Comparison of ENCODE assay signal across 11 cellular contexts in the genomic region with DNA sequence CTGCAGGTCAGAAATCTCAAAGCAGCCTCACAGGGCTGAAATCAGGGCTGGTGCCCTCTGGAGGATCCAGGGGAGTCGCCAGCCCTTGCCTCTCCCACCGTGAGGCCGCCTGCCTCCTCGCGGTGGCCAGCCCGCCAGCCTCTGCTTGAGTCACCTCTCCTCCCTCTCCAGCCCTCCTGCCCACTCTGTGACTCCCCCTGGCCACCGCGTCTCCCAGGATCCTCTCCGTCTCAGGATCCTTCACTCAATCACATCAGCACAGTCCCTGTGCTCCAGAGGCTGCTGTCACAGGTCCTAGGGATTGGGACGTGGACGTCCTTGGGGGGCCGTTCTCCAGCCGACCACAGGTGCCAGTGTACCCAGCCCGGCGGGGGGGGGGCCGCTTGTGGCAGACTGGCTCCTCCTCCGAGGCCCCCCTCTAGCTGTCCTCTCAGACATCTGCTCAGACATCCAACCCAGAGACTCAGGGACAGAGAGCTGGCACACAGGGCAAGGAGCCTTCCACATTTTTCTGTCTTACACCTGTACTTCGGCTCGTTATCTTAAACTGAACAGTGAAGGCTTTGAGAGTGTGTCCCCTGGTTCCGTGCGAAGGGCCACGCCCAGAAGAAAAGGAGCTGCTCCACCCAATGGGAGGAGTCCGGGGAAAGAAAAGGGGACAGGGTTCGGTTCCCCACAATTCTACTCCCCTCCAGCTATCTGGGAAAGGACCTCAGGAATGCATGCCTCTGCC. TPM values are rescaled to one million over a fixed set of nuclear protein-coding genes. Genes with fewer than 3 reads are reported as not detected.
DNase-seq lines count a peak whose midpoint lies in the region; ATAC-seq, FAIRE-seq and TF ChIP-seq lines count a peak whose summit lies in the region.
"Had no signal": no experiment of that assay in that cellular context is flagged by ENCODE, and none has a peak within 500 bp of the region (broad histone marks: within the 10 kb centered on the region; RNA-seq: fewer than 3 reads in every experiment).

No MANE protein-coding gene starts in this region.

- TF ChIP-seq EP300 in SK-N-SH (IDR thresholded peaks at IDR 0.05; ENCODE audit: borderline replicate concordance in 1 of 2, low read depth in 1 of 2, low read length in 1 of 2), result no peak

- CTCF ChIA-PET in SK-N-SH (lab: Yijun Ruan, JAX), result interaction anchor here (0.5 to 2.8 kb wide), 4 partner anchors 9 to 472 kb away, joined by 3 to 19 read pairs (median 3); partner anchors contain the start of gene PPP2R2D

- H3K9me3 ChIP-seq in left ventricle myocardium inferior (replicated peaks) (no peaks in the 10 kb centered on the region), SK-N-SH (no peaks in the 10 kb centered on the region), iPS-20b (ENCODE audit: insufficient read depth, low read depth, low read length) (no peaks in the 10 kb centered on the region)

- DNase-seq in Right ventricle myocardium inferior (ENCODE audit: missing footprints) (no peak), left ventricle myocardium inferior (no peak), SK-N-SH (peak; percentile 68), urothelium cell line (ENCODE audit: low spot score) (peak; percentile 60), NCI-H1048 (lab: John Stamatoyannopoulos, UW) (no peak), GM13977 (ENCODE audit: low spot score) (no peak), NCI-H2029 (lab: John Stamatoyannopoulos, UW) (no peak)
- DNase-seq: activated CD4-positive, alpha-beta memory T cell treated with anti-CD3 and anti-CD28 coated beads, Interleukin-2, amount 10 ng/mL, durations not matched to agents 7 days and 5 days; AML-193 had no signal

- FAIRE-seq in urothelium cell line (lab: Jason Lieb, UNC), result no peak

- H3K4me3 ChIP-seq in left ventricle myocardium inferior (no peak overlapping the region), SK-N-SH (ENCODE audit: low read depth in 2 of 2, low read length in 1 of 2) (no peak overlapping the region), iPS-20b (ENCODE audit: low read length) (peak overlapping the region; percentile 24; the same call in 1 of the 2 replicates)
- H3K4me3 ChIP-seq: skin epidermis had no signal

- H3K9ac ChIP-seq in SK-N-SH (no peak overlapping the region), iPS-20b (ENCODE audit: low read depth, low read length) (no peak overlapping the region)

- no peaks in the 10 kb centered on the region for H4K20me1 ChIP-seq in SK-N-SH (ENCODE audit: insufficient read depth)

- intact Hi-C loops in Right ventricle myocardium inferior (cut with DNase I) (no loop called here), left ventricle myocardium inferior (cut with micrococcal nuclease) (loop anchor here (10.0 kb wide), 1 partner anchor 83 kb away; no protein-coding TSS in a partner anchor)

- no peaks in the 10 kb centered on the region for H3K9me2 ChIP-seq in SK-N-SH

- peaks cover 64% of the 10 kb centered on the region for H3K27me3 ChIP-seq in left ventricle myocardium inferior (ENCODE audit: low read depth)
- peaks cover 4% of the 10 kb centered on the region; the same call in 1 of the 2 replicates for H3K27me3 ChIP-seq in SK-N-SH (ENCODE audit: insufficient read depth)
- peaks cover 9% of the 10 kb centered on the region; the same call in 1 of the 2 replicates for H3K27me3 ChIP-seq in iPS-20b (ENCODE audit: insufficient read depth, low read length)

- H3K36me3 ChIP-seq in left ventricle myocardium inferior, result no peaks in the 10 kb centered on the region
- no peaks in the 10 kb centered on the region for H3K36me3 ChIP-seq in SK-N-SH (replicated peaks in 1 of 2; ENCODE audit: control insufficient read depth in 1 of 2, insufficient read depth in 2 of 2, low read length in 1 of 2)
- H3K36me3 ChIP-seq in iPS-20b (ENCODE audit: insufficient read depth, low read depth, low read length), result no peaks in the 10 kb centered on the region

- H3K27ac ChIP-seq in left ventricle myocardium inferior (replicated peaks) (no peak overlapping the region), SK-N-SH (ENCODE audit: low read depth in 2 of 2, low read length in 1 of 2) (no peak overlapping the region), iPS-20b (ENCODE audit: low read length) (no peak overlapping the region)
- H3K27ac ChIP-seq: skin epidermis had no signal

- 76% methylated on average over 11 of the region's 24 CpGs for WGBS in SK-N-SH (ENCODE audit: low lambda C conversion rate)

- in situ Hi-C loops in GM13977 (cut with MboI; ENCODE audit: low pct_unique_long_range_greater_than_20kb, low sequenced_read_pairs, unreplicated experiment), result loop anchor here (25.0 kb wide), 2 partner anchors 246 to 1704 kb away; no protein-coding TSS in a partner anchor

- POLR2A ChIA-PET in SK-N-SH (lab: Yijun Ruan, JAX), result no interaction called here

- H3K79me2 ChIP-seq in SK-N-SH (ENCODE audit: insufficient read depth), result no peaks in the 10 kb centered on the region

- H2AFZ ChIP-seq in SK-N-SH (ENCODE audit: low read depth), result no peak overlapping the region

- ATAC-seq in Right ventricle myocardium inferior, result peak; percentile 13

- H3K4me1 ChIP-seq in left ventricle myocardium inferior (no peaks in the 10 kb centered on the region), SK-N-SH (ENCODE audit: control insufficient read depth in 1 of 2, insufficient read depth in 2 of 2, low read depth in 1 of 2, low read length in 1 of 2) (no peaks in the 10 kb centered on the region), iPS-20b (ENCODE audit: insufficient read depth, low read length) (no peaks in the 10 kb centered on the region)

- no peak for TF ChIP-seq CTCF in left ventricle myocardium inferior (IDR thresholded peaks at IDR 0.05; ENCODE audit: borderline replicate concordance)
- TF ChIP-seq CTCF in SK-N-SH (IDR thresholded peaks at IDR 0.05), result no peak
- TF ChIP-seq CTCF in GM13977 (IDR thresholded peaks at IDR 0.05; ENCODE audit: extremely low read depth, insufficient read depth, missing control alignments), result no peak

- no peak for TF ChIP-seq RAD21 in SK-N-SH (IDR thresholded peaks at IDR 0.05; ENCODE audit: low read length)

- no peak overlapping the region for H3K4me2 ChIP-seq in SK-N-SH

- H3F3A ChIP-seq in SK-N-SH (replicated peaks; ENCODE audit: insufficient read depth), result no peaks in the 10 kb centered on the region

TF ChIP-seq in SK-N-SH, 30 proteins besides CTCF, POLR2A, EP300 and RAD21:
- no peak for TF ChIP-seq JUND (IDR thresholded peaks at IDR 0.05)
- TF ChIP-seq, protein P1, sequence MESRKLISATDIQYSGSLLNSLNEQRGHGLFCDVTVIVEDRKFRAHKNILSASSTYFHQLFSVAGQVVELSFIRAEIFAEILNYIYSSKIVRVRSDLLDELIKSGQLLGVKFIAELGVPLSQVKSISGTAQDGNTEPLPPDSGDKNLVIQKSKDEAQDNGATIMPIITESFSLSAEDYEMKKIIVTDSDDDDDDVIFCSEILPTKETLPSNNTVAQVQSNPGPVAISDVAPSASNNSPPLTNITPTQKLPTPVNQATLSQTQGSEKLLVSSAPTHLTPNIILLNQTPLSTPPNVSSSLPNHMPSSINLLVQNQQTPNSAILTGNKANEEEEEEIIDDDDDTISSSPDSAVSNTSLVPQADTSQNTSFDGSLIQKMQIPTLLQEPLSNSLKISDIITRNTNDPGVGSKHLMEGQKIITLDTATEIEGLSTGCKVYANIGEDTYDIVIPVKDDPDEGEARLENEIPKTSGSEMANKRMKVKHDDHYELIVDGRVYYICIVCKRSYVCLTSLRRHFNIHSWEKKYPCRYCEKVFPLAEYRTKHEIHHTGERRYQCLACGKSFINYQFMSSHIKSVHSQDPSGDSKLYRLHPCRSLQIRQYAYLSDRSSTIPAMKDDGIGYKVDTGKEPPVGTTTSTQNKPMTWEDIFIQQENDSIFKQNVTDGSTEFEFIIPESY (IDR thresholded peaks at IDR 0.05; ENCODE audit: borderline replicate concordance, low read depth), result no peak
- TF ChIP-seq GABPA (IDR thresholded peaks at IDR 0.05; ENCODE audit: low read depth), result no peak
- TF ChIP-seq FOSL2 (IDR thresholded peaks at IDR 0.05; ENCODE audit: borderline replicate concordance, low read depth), result no peak

RNA-seq across cellular contexts. Expression of gene PPP2R2D, which starts 9.4 kb away (rescaled TPM):
- 36.6 TPM for total RNA-seq in Right ventricle myocardium inferior
- total RNA-seq in left ventricle myocardium inferior, result 38.2 TPM
- 24.3 and 25.1 TPM in 2 replicates for polyA plus RNA-seq in SK-N-SH (2012; rRNA removed)
- 20.7 and 25.7 TPM in 2 replicates for polyA plus RNA-seq in SK-N-SH (2012; cell fraction: cytosol; rRNA removed)
- polyA plus RNA-seq in SK-N-SH (2012; cell fraction: nucleus; rRNA removed), result 39.2 and 43.0 TPM in 2 replicates

Comparison
In these comparisons a context has a peak if more than half of its experiments do, and no peak if none do; other contexts are left out.
1. DNase-seq: peak in SK-N-SH (single experiment) and urothelium cell line (single experiment); none in Right ventricle myocardium inferior (single experiment), left ventricle myocardium inferior (single experiment), NCI-H1048 (single experiment), GM13977 (single experiment) and NCI-H2029 (single experiment).